14 cellular contexts compared by ENCODE assay signal in the genomic region with DNA sequence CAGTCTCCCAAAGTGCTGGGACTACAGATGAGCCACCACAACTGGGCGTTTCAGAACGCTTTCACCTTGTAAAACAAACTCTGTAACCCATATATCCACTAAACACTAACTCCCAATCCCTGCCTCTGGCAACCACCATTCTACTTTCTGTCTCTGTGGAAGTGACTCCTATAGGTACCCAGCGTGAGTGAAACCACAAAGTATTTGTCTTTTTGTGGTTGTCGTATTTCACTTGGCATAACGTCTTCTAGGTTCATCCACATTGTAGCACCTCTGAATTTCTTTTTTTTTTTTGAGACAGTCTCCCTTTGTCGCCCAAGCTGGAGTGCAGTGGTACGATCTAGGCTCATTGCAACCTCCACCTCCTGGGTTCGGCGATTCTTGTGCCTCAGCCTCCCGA. TPM values are rescaled to one million over a fixed set of nuclear protein-coding genes. Genes with fewer than 3 reads are reported as not detected.
DNase-seq lines count a peak whose midpoint lies in the region; ATAC-seq and TF ChIP-seq lines count a peak whose summit lies in the region.
"Had no signal": no experiment of that assay in that cellular context is flagged by ENCODE, and none has a peak within 500 bp of the region (broad histone marks: within the 10 kb centered on the region; RNA-seq: fewer than 3 reads in every experiment).

No MANE protein-coding gene starts in this region.

- intact Hi-C loops in CD8-positive, alpha-beta T cell (cut with DNase I, micrococcal nuclease) = loop anchor here in 1 of 2 experiments (5.0 kb wide), 1 partner anchor 35 kb away; no protein-coding TSS in a partner anchor
- intact Hi-C loops in activated CD4-positive, alpha-beta memory T cell treated with anti-CD3 and anti-CD28 coated beads for 36 hours (cut with micrococcal nuclease) = no loop called here
- intact Hi-C loops in right cardiac atrium (cut with DNase I) = no loop called here

- no peak overlapping the region for H2AFZ ChIP-seq in H9 (ENCODE audit: low read length)
- H2AFZ ChIP-seq: GM23338 had no signal

- peak overlapping the region; percentile 55 for H3K27ac Mint-ChIP-seq in CD8-positive, alpha-beta T cell
- H3K27ac Mint-ChIP-seq in H9 (peak overlapping the region; percentile 65 to 72 (median 66); a peak in 4 of 7 replicates), naive B cell (peak overlapping the region; percentile 66 to 98 (median 92))
- H3K27ac Mint-ChIP-seq in activated CD4-positive, alpha-beta memory T cell treated with anti-CD3 and anti-CD28 coated beads for 36 hours = peak overlapping the region; percentile 36
- H3K27ac Mint-ChIP-seq: GM23338 had no signal

- no peak overlapping the region for H4K5ac ChIP-seq in H9 (ENCODE audit: insufficient read length, low read depth, low read length)

- H4K8ac ChIP-seq in H9 (replicated peaks; ENCODE audit: insufficient read length, low read depth, low read length) = no peak overlapping the region

- no peaks in the 10 kb centered on the region for H3K27me3 ChIP-seq in CD8-positive, alpha-beta T cell (ENCODE audit: insufficient read depth, low read length)
- H3K27me3 ChIP-seq in H9 (ENCODE audit: insufficient read depth, low read length) (no peaks in the 10 kb centered on the region), right cardiac atrium (ENCODE audit: control insufficient read depth, insufficient read depth) (no peaks in the 10 kb centered on the region)
- H3K27me3 ChIP-seq: tibial artery had no signal

- H4K91ac ChIP-seq in H9 (ENCODE audit: insufficient read length, low read depth, low read length) = no peak overlapping the region

- H3K14ac ChIP-seq in H9 (ENCODE audit: insufficient read depth, low read length) = no peak overlapping the region

- H3K4me2 ChIP-seq in H9 (ENCODE audit: insufficient read depth, insufficient read length, low read length) = no peak overlapping the region
- H3K4me2 ChIP-seq: GM23338 had no signal

- no peak overlapping the region for H3T11ph ChIP-seq in H9 (ENCODE audit: low read length)

- no peaks in the 10 kb centered on the region for H3K36me3 ChIP-seq in CD8-positive, alpha-beta T cell (ENCODE audit: insufficient read depth, low read length)
- H3K36me3 ChIP-seq: tibial artery had no signal

- no peak overlapping the region for H2BK15ac ChIP-seq in H9 (ENCODE audit: low read depth, low read length)

- H3K4ac ChIP-seq in H9 (ENCODE audit: low read depth, low read length) = no peak overlapping the region

- H2BK5ac ChIP-seq in H9 (ENCODE audit: insufficient read length, low read length) = no peak overlapping the region

- no peaks in the 10 kb centered on the region for H3K36me3 Mint-ChIP-seq in CD8-positive, alpha-beta T cell
- H3K36me3 Mint-ChIP-seq in H9 (ENCODE audit: insufficient read depth in 1 of 3, low read depth in 3 of 3) (no peaks in the 10 kb centered on the region), naive B cell (no peaks in the 10 kb centered on the region)
- H3K36me3 Mint-ChIP-seq in activated CD4-positive, alpha-beta memory T cell treated with anti-CD3 and anti-CD28 coated beads for 36 hours = no peaks in the 10 kb centered on the region

- peak; percentile 18 for ATAC-seq in CD8-positive, alpha-beta T cell
- no peak for ATAC-seq in naive B cell (ENCODE audit: low read depth in 2 of 2)
- ATAC-seq in HG02885 (IDR thresholded peaks at IDR 0.05; ENCODE audit: poor library complexity, unreplicated experiment) = no peak
- ATAC-seq in right cardiac atrium = no peak
- ATAC-seq: GM23338, left cardiac atrium had no signal

- H3K9me3 Mint-ChIP-seq in CD8-positive, alpha-beta T cell = no peaks in the 10 kb centered on the region
- no peaks in the 10 kb centered on the region for H3K9me3 Mint-ChIP-seq in H9
- H3K9me3 Mint-ChIP-seq in activated CD4-positive, alpha-beta memory T cell treated with anti-CD3 and anti-CD28 coated beads for 36 hours = no peaks in the 10 kb centered on the region
- no peaks in the 10 kb centered on the region for H3K9me3 Mint-ChIP-seq in naive B cell
- H3K9me3 Mint-ChIP-seq: GM23338 had no signal

- no peaks in the 10 kb centered on the region for H3K23me2 ChIP-seq in H9 (ENCODE audit: insufficient read length, low read depth, low read length, poor library complexity, severe bottlenecking)

- no CpG with 5 or more reads among the region's 10 CpGs for WGBS in H9 (ENCODE audit: extremely low coverage, insufficient read length, low lambda C conversion rate)
- 82% methylated on average over 10 of the region's 10 CpGs for WGBS in right cardiac atrium

- H2BK12ac ChIP-seq in H9 (ENCODE audit: insufficient read length, low read depth, low read length) = no peak overlapping the region

- POLR2A ChIA-PET in CD8-positive, alpha-beta T cell (lab: Charles Lee) = interaction anchor here (1.3 to 1.6 kb wide), 2 partner anchors 45 to 91 kb away, joined by 4 to 7 read pairs; a partner anchor contains a TSS
- POLR2A ChIA-PET in activated CD4-positive, alpha-beta memory T cell treated with anti-CD3 and anti-CD28 coated beads for 36 hours (lab: Charles Lee) = interaction anchor here (1.5 kb wide), 1 partner anchor 45 kb away, joined by 7 read pairs; a partner anchor contains a TSS

- CTCF ChIA-PET in CD8-positive, alpha-beta T cell (lab: Charles Lee) = no interaction called here
- CTCF ChIA-PET in activated CD4-positive, alpha-beta memory T cell treated with anti-CD3 and anti-CD28 coated beads for 36 hours (lab: Charles Lee) = interaction anchor here (1.2 to 1.6 kb wide), 2 partner anchors 37 to 268 kb away, joined by 4 to 5 read pairs; no protein-coding TSS in a partner anchor

- no peak overlapping the region for H2BK20ac ChIP-seq in H9 (ENCODE audit: low read depth, low read length, poor library complexity, severe bottlenecking)

- no peak overlapping the region for H2AK5ac ChIP-seq in H9 (ENCODE audit: insufficient read length, low read length)

- H3K9ac ChIP-seq in H9 (ENCODE audit: extremely low read depth, insufficient read length, low read length) = no peak overlapping the region

- no peak overlapping the region for H3K56ac ChIP-seq in H9 (ENCODE audit: insufficient read length, low read depth, low read length)

- H3K4me1 ChIP-seq in CD8-positive, alpha-beta T cell (ENCODE audit: insufficient read depth, low read length) = peaks cover 95% of the 10 kb centered on the region
- H3K4me1 ChIP-seq in H9 (ENCODE audit: insufficient read depth, low read length) (peaks cover 16% of the 10 kb centered on the region; the same call in 1 of the 2 replicates), right cardiac atrium (ENCODE audit: control insufficient read depth, insufficient read depth, low read length) (peaks cover 59% of the 10 kb centered on the region)

- peaks cover 87% of the 10 kb centered on the region for H3K79me2 ChIP-seq in H9 (ENCODE audit: insufficient read depth, low read length)

- peak overlapping the region; percentile 38 for H3K4me3 Mint-ChIP-seq in CD8-positive, alpha-beta T cell
- H3K4me3 Mint-ChIP-seq in H9 (peak overlapping the region in 1 of 2 experiments; percentile 8; a peak in 1 of 5 replicates), naive B cell (peak overlapping the region; percentile 9 to 91 (median 82))
- no peak overlapping the region for H3K4me3 Mint-ChIP-seq in activated CD4-positive, alpha-beta memory T cell treated with anti-CD3 and anti-CD28 coated beads for 36 hours
- H3K4me3 Mint-ChIP-seq: GM23338 had no signal

- H3K4me3 ChIP-seq in CD8-positive, alpha-beta T cell (ENCODE audit: low read depth, low read length) = no peak overlapping the region
- no peak overlapping the region for H3K4me3 ChIP-seq in right cardiac atrium (ENCODE audit: low read length)
- H3K4me3 ChIP-seq: GM23338, tibial artery had no signal

- TF ChIP-seq CTCF in CD8-positive, alpha-beta T cell (IDR thresholded peaks at IDR 0.05) = no peak
- no peak for TF ChIP-seq CTCF in H9 (conservative IDR thresholded peaks at IDR 0.05)

- peaks cover 95% of the 10 kb centered on the region for H3K4me1 Mint-ChIP-seq in CD8-positive, alpha-beta T cell (ENCODE audit: low read depth)
- peaks cover 77 to 82% of the 10 kb centered on the region in 2 experiments for H3K4me1 Mint-ChIP-seq in H9
- peaks cover 96% of the 10 kb centered on the region for H3K4me1 Mint-ChIP-seq in activated CD4-positive, alpha-beta memory T cell treated with anti-CD3 and anti-CD28 coated beads for 36 hours (ENCODE audit: low read depth)
- peaks cover 83 to 98% (median 89%) of the 10 kb centered on the region in 3 donors for H3K4me1 Mint-ChIP-seq in naive B cell

- no peak for DNase-seq in CD8-positive, alpha-beta T cell
- DNase-seq in H9 (no peak), naive B cell (no peak), NCI-H187 (lab: John Stamatoyannopoulos, UW) (no peak), right cardiac atrium (no peak), T-helper 9 cell (no peak)
- peak; percentile 25 for DNase-seq in activated CD4-positive, alpha-beta memory T cell treated with anti-CD3 and anti-CD28 coated beads for 36 hours
- DNase-seq: left cardiac atrium; NCI-H187 treated with DMSO at 0.1 percent for 48 hours; NK-92 treated with Interleukin-12 subunit alpha and Interleukin-12 subunit beta, amount 100 ng/mL, for 24 hours; tibial artery had no signal

- H3K27ac ChIP-seq in CD8-positive, alpha-beta T cell (ENCODE audit: low read depth, low read length) = no peak overlapping the region
- H3K27ac ChIP-seq in H9 (ENCODE audit: insufficient read length, low read depth, low read length) (no peak overlapping the region), right cardiac atrium (ENCODE audit: low read length) (no peak overlapping the region)

- no peaks in the 10 kb centered on the region for H3K9me3 ChIP-seq in CD8-positive, alpha-beta T cell (ENCODE audit: low read length)
- H3K9me3 ChIP-seq in H9 (ENCODE audit: control insufficient read depth, low read depth, low read length) (no peaks in the 10 kb centered on the region), right cardiac atrium (ENCODE audit: control insufficient read depth, low read length) (no peaks in the 10 kb centered on the region)
- H3K9me3 ChIP-seq: tibial artery had no signal

- H3K79me1 ChIP-seq in H9 (ENCODE audit: insufficient read depth, low read depth, low read length, poor library complexity, severe bottlenecking) = peaks cover 14% of the 10 kb centered on the region

- H3K23ac ChIP-seq in H9 (ENCODE audit: insufficient read length, low read depth, low read length) = no peak overlapping the region

- no peaks in the 10 kb centered on the region for H4K20me1 ChIP-seq in H9 (ENCODE audit: control insufficient read depth, insufficient read depth, insufficient read length)

- H3K27me3 Mint-ChIP-seq in CD8-positive, alpha-beta T cell (ENCODE audit: low read depth) = no peaks in the 10 kb centered on the region
- no peaks in the 10 kb centered on the region for H3K27me3 Mint-ChIP-seq in H9 (ENCODE audit: low read depth)
- no peaks in the 10 kb centered on the region for H3K27me3 Mint-ChIP-seq in activated CD4-positive, alpha-beta memory T cell treated with anti-CD3 and anti-CD28 coated beads for 36 hours
- H3K27me3 Mint-ChIP-seq in naive B cell = no peaks in the 10 kb centered on the region

- H2BK120ac ChIP-seq in H9 (ENCODE audit: low read depth, low read length, poor library complexity, severe bottlenecking) = no peak overlapping the region

- H3K18ac ChIP-seq in H9 (ENCODE audit: insufficient read length, low read depth, low read length) = no peak overlapping the region

RNA-seq across cellular contexts. Expression of a gene that starts 44.8 kb away (rescaled TPM):
- total RNA-seq in CD8-positive, alpha-beta T cell = 100 to 1,000 TPM; 123 to 128 TPM
- 144 TPM in 2 replicates for total RNA-seq in H9 (2021)
- total RNA-seq in activated CD4-positive, alpha-beta memory T cell treated with anti-CD3 and anti-CD28 coated beads for 36 hours = 100 to 1,000 TPM in 1 of 2 experiments, 10 to 100 TPM in 1; 94.5 to 103 TPM
- 10 to 100 TPM; 13.5 to 51.9 (median 18.4) TPM for polyA plus RNA-seq in naive B cell (ENCODE audit: low read depth in 6 of 6)
- 10 to 100 TPM; 51.1 to 62.8 (median 59.2) TPM for total RNA-seq in right cardiac atrium
- polyA plus RNA-seq in right cardiac atrium = 29.6 TPM

RNA-seq across cellular contexts. Expression of a gene that starts 55.2 kb away (rescaled TPM):
- under 1 TPM; 0.19 to 0.62 TPM for total RNA-seq in CD8-positive, alpha-beta T cell
- total RNA-seq in H9 (2021) = 26.7 and 27.4 TPM in 2 replicates
- not detected for total RNA-seq in activated CD4-positive, alpha-beta memory T cell treated with anti-CD3 and anti-CD28 coated beads for 36 hours
- not detected for polyA plus RNA-seq in naive B cell (ENCODE audit: low read depth in 6 of 6)
- under 1 TPM in 2 of 4 donors, not detected in 2; 0.11 to 0.17 TPM for total RNA-seq in right cardiac atrium
- 0.09 TPM for polyA plus RNA-seq in right cardiac atrium
- polyA plus RNA-seq: neural cell had no signal

Comparison
In these comparisons a context has a peak if more than half of its experiments do, and no peak if none do; other contexts are left out.
1. H3K27ac Mint-ChIP-seq: peak in every context shown above with its lines; median percentile 92 in naive B cell; 66 in H9; 55 in CD8-positive, alpha-beta T cell; 36 in activated CD4-positive, alpha-beta memory T cell treated with anti-CD3 and anti-CD28 coated beads for 36 hours.
2. RNA of a gene that starts 55.2 kb away (total RNA-seq): 26.7 to 27.4 TPM in H9; 0.19 to 0.62 TPM in CD8-positive, alpha-beta T cell, 0.11 to 0.17 TPM in right cardiac atrium and not detected in activated CD4-positive, alpha-beta memory T cell treated with anti-CD3 and anti-CD28 coated beads for 36 hours; every median in the first group is over 10 times any median in the second.